ENCODE assay signal across 8 cellular contexts in the genomic region with DNA sequence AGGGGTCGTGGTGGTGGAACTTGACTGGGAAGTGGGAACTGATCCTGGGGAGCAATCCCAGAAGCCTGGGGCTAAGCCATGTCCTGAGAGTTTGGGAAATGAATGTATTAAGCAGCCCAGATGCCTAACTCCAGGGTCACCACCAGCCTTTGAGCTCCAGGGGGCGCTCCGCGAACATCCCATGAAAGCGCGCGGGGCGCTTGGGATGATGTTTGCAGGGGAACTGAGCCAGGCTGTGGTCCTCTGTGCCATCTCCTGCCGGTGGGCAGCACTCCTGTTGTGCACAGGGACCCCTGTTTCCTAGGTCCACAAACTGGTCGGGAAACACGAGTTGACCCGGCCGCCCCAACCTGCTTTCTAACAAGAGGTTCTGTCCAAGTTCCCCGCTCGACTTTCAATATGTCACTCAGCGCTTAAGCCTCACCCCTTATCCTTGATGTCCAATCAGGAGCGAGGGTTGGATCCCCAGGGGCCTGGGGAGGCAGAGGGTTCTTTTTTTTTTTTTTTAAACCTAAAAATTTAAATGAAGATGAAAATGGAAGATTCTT. TPM values are rescaled to one million over a fixed set of nuclear protein-coding genes. Genes with fewer than 3 reads are reported as not detected.
DNase-seq lines count a peak whose midpoint lies in the region; ATAC-seq, FAIRE-seq and TF ChIP-seq lines count a peak whose summit lies in the region.

No MANE protein-coding gene starts in this region.

- peak overlapping the region; percentile 78 for H3K4me3 Mint-ChIP-seq in activated B cell treated with CpG ODN at 0.5 μM for 24 hours
- peak overlapping the region; percentile 70 to 81 (median 80) for H3K4me3 Mint-ChIP-seq in immature natural killer cell

- no peaks in the 10 kb centered on the region for H3K27me3 ChIP-seq in bronchial epithelial cell (ENCODE audit: control insufficient read depth, insufficient read depth, low read length)
- peaks cover 4% of the 10 kb centered on the region for H3K27me3 ChIP-seq in smooth muscle cell (ENCODE audit: low read depth)

- CTCF ChIA-PET in activated B cell treated with CpG ODN at 0.5 μM for 24 hours (lab: Charles Lee): interaction anchor here (0.6 to 6.9 kb wide), 11 partner anchors 9 to 512 kb away, joined by 3 to 90 read pairs (median 4); partner anchors contain the start of genes FBL and PSMC4

- no peak overlapping the region for H3K9ac ChIP-seq in smooth muscle cell (ENCODE audit: low read depth)

- TF ChIP-seq CTCF in activated B cell treated with CpG ODN at 0.5 μM for 24 hours (IDR thresholded peaks at IDR 0.05) (peak; percentile 49), bronchial epithelial cell (IDR thresholded peaks at IDR 0.05; ENCODE audit: insufficient read depth, low read length, severe bottlenecking) (peak; percentile 96), smooth muscle cell (IDR thresholded peaks at IDR 0.05; ENCODE audit: borderline replicate concordance, insufficient read depth, poor library complexity, severe bottlenecking) (peak; percentile 90)

- WGBS in smooth muscle cell (ENCODE audit: low lambda C conversion rate): 1% methylated on average over 17 of the region's 17 CpGs

- FAIRE-seq in bronchial epithelial cell (lab: Jason Lieb, UNC): no peak

- intact Hi-C loops in activated B cell treated with CpG ODN at 0.5 μM for 24 hours (cut with micrococcal nuclease): loop anchor here (1.0 kb wide), 3 partner anchors 31 to 177 kb away; no protein-coding TSS in a partner anchor

- peak; percentile 83 for DNase-seq in Daoy (ENCODE audit: low read depth)
- peak; percentile 89 for DNase-seq in NCI-H2196 (lab: John Stamatoyannopoulos, UW; ENCODE audit: unreplicated experiment)
- DNase-seq in activated B cell treated with CpG ODN at 0.5 μM for 24 hours: peak; percentile 67
- peak; percentile 56 for DNase-seq in bronchial epithelial cell (ENCODE audit: low read depth)
- DNase-seq in immature natural killer cell: peak; percentile 72 to 75 (median 72)
- peak; percentile 57 for DNase-seq in smooth muscle cell (lab: John Stamatoyannopoulos, UW; ENCODE audit: unreplicated experiment)
- DNase-seq in cortex of kidney (lab: John Stamatoyannopoulos, UW): no peak

- H3K36me3 Mint-ChIP-seq in activated B cell treated with CpG ODN at 0.5 μM for 24 hours (ENCODE audit: low read depth): no peaks in the 10 kb centered on the region
- peaks cover 0 to 3% (median 0%) of the 10 kb centered on the region in 3 donors for H3K36me3 Mint-ChIP-seq in immature natural killer cell

- H3K9me3 ChIP-seq in smooth muscle cell (replicated peaks; ENCODE audit: low read depth): no peaks in the 10 kb centered on the region

- no peak overlapping the region for H3K27ac Mint-ChIP-seq in activated B cell treated with CpG ODN at 0.5 μM for 24 hours
- H3K27ac Mint-ChIP-seq in immature natural killer cell: no peak overlapping the region

- H3K9me3 Mint-ChIP-seq in activated B cell treated with CpG ODN at 0.5 μM for 24 hours (peaks cover 6% of the 10 kb centered on the region), immature natural killer cell (peaks cover 0 to 10% (median 7%) of the 10 kb centered on the region in 6 donors)

- peaks cover 7% of the 10 kb centered on the region for H3K4me1 Mint-ChIP-seq in activated B cell treated with CpG ODN at 0.5 μM for 24 hours
- H3K4me1 Mint-ChIP-seq in immature natural killer cell: peaks cover 0 to 3% of the 10 kb centered on the region in 2 donors

- H3K27me3 Mint-ChIP-seq in activated B cell treated with CpG ODN at 0.5 μM for 24 hours (peaks cover 3% of the 10 kb centered on the region), immature natural killer cell (ENCODE audit: low read depth in 3 of 3) (peaks cover 3 to 5% (median 5%) of the 10 kb centered on the region in 3 donors)

- no peaks in the 10 kb centered on the region for H3K79me2 ChIP-seq in smooth muscle cell (ENCODE audit: low read depth)

- H4K20me1 ChIP-seq in smooth muscle cell (ENCODE audit: low read depth): no peaks in the 10 kb centered on the region

- H2AFZ ChIP-seq in smooth muscle cell (ENCODE audit: low read depth): peak overlapping the region; percentile 78

- H3K4me3 ChIP-seq in bronchial epithelial cell (ENCODE audit: low read depth, low read length) (peak overlapping the region; percentile 23), smooth muscle cell (peak overlapping the region; percentile 56)

- H3K36me3 ChIP-seq in bronchial epithelial cell (ENCODE audit: control insufficient read depth, insufficient read depth, low read length) (no peaks in the 10 kb centered on the region), smooth muscle cell (ENCODE audit: low read depth) (no peaks in the 10 kb centered on the region)

- no peak overlapping the region for H3K27ac ChIP-seq in smooth muscle cell (ENCODE audit: low read depth)

- H3F3A ChIP-seq in smooth muscle cell (ENCODE audit: low read depth): no peaks in the 10 kb centered on the region

- POLR2A ChIA-PET in activated B cell treated with CpG ODN at 0.5 μM for 24 hours (lab: Charles Lee): interaction anchor here (1.0 to 1.7 kb wide), 4 partner anchors 51 to 204 kb away, joined by 3 to 8 read pairs (median 4); partner anchors contain the start of genes FBL, PSMC4 and ZNF546

- no peaks in the 10 kb centered on the region for H3K4me1 ChIP-seq in smooth muscle cell (ENCODE audit: low read depth)

- ATAC-seq in HG02840 (IDR thresholded peaks at IDR 0.05; ENCODE audit: low FRiP score, unreplicated experiment): peak; percentile 71
- peak; percentile 97 for ATAC-seq in activated B cell treated with CpG ODN at 0.5 μM for 24 hours (ENCODE audit: low read depth)

- H3K4me2 ChIP-seq in smooth muscle cell: peak overlapping the region; percentile 85

RNA-seq across cellular contexts. Expression of gene LEUTX, which starts 14.4 kb away (rescaled TPM):
- not detected in 2 replicates for total RNA-seq in Daoy (2014; rRNA removed; shearing (Covaris generic))
- total RNA-seq in activated B cell treated with CpG ODN at 0.5 μM for 24 hours (not detected in 2 replicates), bronchial epithelial cell (not detected in 2 replicates), smooth muscle cell (not detected in 2 replicates)
- polyA plus RNA-seq in immature natural killer cell (not detected), smooth muscle cell (not detected in 2 replicates)

RNA-seq across cellular contexts. Expression of gene DYRK1B, which starts 40.9 kb away (rescaled TPM):
- 1.3 and 1.5 TPM in 2 replicates for total RNA-seq in Daoy (2014; rRNA removed; shearing (Covaris generic))
- 16.9 and 17.2 TPM in 2 replicates for total RNA-seq in activated B cell treated with CpG ODN at 0.5 μM for 24 hours
- total RNA-seq in bronchial epithelial cell: 3.2 and 5.8 TPM in 2 replicates
- 10 to 100 TPM in 2 of 3 donors, 1 to 10 TPM in 1; 6.2 to 24.8 (median 12.5) TPM for polyA plus RNA-seq in immature natural killer cell
- total RNA-seq in smooth muscle cell: 5.3 and 9.2 TPM in 2 replicates
- 14.1 and 18.7 TPM in 2 replicates for polyA plus RNA-seq in smooth muscle cell

RNA-seq across cellular contexts. Expression of gene FBL, which starts 53.1 kb away (rescaled TPM):
- 345 and 375 TPM in 2 replicates for total RNA-seq in Daoy (2014; rRNA removed; shearing (Covaris generic))
- total RNA-seq in activated B cell treated with CpG ODN at 0.5 μM for 24 hours (420 and 482 TPM in 2 replicates), bronchial epithelial cell (216 and 500 TPM in 2 replicates), smooth muscle cell (123 and 124 TPM in 2 replicates)
- polyA plus RNA-seq in immature natural killer cell (100 to 1,000 TPM; 127 to 166 (median 143) TPM), smooth muscle cell (116 and 140 TPM in 2 replicates)

RNA-seq across cellular contexts. Expression of gene CLC, which starts 55.2 kb away (rescaled TPM):
- not detected in 2 replicates for total RNA-seq in Daoy (2014; rRNA removed; shearing (Covaris generic))
- total RNA-seq in activated B cell treated with CpG ODN at 0.5 μM for 24 hours: not detected in 2 replicates
- total RNA-seq in bronchial epithelial cell: not detected in 2 replicates
- 10 to 100 TPM in 1 of 3 donors, 1 to 10 TPM in 2; 2.4 to 12.8 (median 3.8) TPM for polyA plus RNA-seq in immature natural killer cell
- not detected in 2 replicates for total RNA-seq in smooth muscle cell
- not detected in 2 replicates for polyA plus RNA-seq in smooth muscle cell
